ENCODE assay signal across 1 cellular context in genomic region chr3:5379266-5379665, GRCh38.
A peak's percentile ranks its signal among the peaks of the same experiment; 100 is the strongest.
DNase-seq lines count a peak whose midpoint lies in the region; TF ChIP-seq lines count a peak whose summit lies in the region.
"Not testable (repeated sequence)": the region's sequence is repeated elsewhere in the genome, so short reads cannot be mapped to it uniquely, and the experiment has no call there.

No MANE protein-coding gene starts in this region.

- WGBS in esophagus muscularis mucosa = 93% methylated on average over 3 of the region's 3 CpGs

- H3K4me1 ChIP-seq in esophagus muscularis mucosa = not testable (repeated sequence)

- not testable (repeated sequence) for H3K9me3 ChIP-seq in esophagus muscularis mucosa

- intact Hi-C loops in esophagus muscularis mucosa (cut with DNase I) = not testable (repeated sequence)

- TF ChIP-seq EP300 in esophagus muscularis mucosa (IDR thresholded peaks at IDR 0.05) = not testable (repeated sequence)

- not testable (repeated sequence) for TF ChIP-seq CTCF in esophagus muscularis mucosa (IDR thresholded peaks at IDR 0.05)

- DNase-seq in esophagus muscularis mucosa (ENCODE audit: extremely low spot score) = peak; percentile 12

- H3K36me3 ChIP-seq in esophagus muscularis mucosa = not testable (repeated sequence)

- not testable (repeated sequence) for H3K27ac ChIP-seq in esophagus muscularis mucosa (replicated peaks in 1 of 4)

- H3K4me3 ChIP-seq in esophagus muscularis mucosa = not testable (repeated sequence)

- TF ChIP-seq POLR2A in esophagus muscularis mucosa (IDR thresholded peaks at IDR 0.05; ENCODE audit: low read depth) = not testable (repeated sequence)

- H3K27me3 ChIP-seq in esophagus muscularis mucosa = not testable (repeated sequence)
